10 cellular contexts compared by ENCODE assay signal in genomic region chr17:39921323-39921722, GRCh38. TPM values are rescaled to one million over a fixed set of nuclear protein-coding genes. Genes with fewer than 3 reads are reported as not detected.
DNase-seq lines count a peak whose midpoint lies in the region; ATAC-seq and TF ChIP-seq lines count a peak whose summit lies in the region.
"Had no signal": no experiment of that assay in that cellular context is flagged by ENCODE, and none has a peak within 500 bp of the region (broad histone marks: within the 10 kb centered on the region; RNA-seq: fewer than 3 reads in every experiment).

No MANE protein-coding gene starts in this region.

- TF ChIP-seq CTCF in Caco-2 (IDR thresholded peaks at IDR 0.05; ENCODE audit: insufficient read depth in 1 of 2, low read depth in 1 of 2, low read length in 1 of 2, severe bottlenecking in 1 of 2, unreplicated experiment in 1 of 2) = no peak
- TF ChIP-seq CTCF in NB4 (IDR thresholded peaks at IDR 0.05; ENCODE audit: low read depth, low read length) = no peak
- no peak for TF ChIP-seq CTCF in neural crest cell (conservative IDR thresholded peaks at IDR 0.05)

- H3K9me3 Mint-ChIP-seq in Caco-2 (ENCODE audit: unreplicated experiment) = no peaks in the 10 kb centered on the region
- no peaks in the 10 kb centered on the region for H3K9me3 Mint-ChIP-seq in activated naive CD4-positive, alpha-beta T cell treated with anti-CD3 and anti-CD28 coated beads, Interleukin-2, amount 10 ng/mL, durations not matched to agents 7 days and 5 days
- H3K9me3 Mint-ChIP-seq in neural crest cell = no peaks in the 10 kb centered on the region

- TSS peak; percentile 88 for BruUV-seq in Caco-2 (replicated peaks; lab: Mats Ljungman, UMichigan)

- H3K9me3 ChIP-seq in Caco-2 = no peaks in the 10 kb centered on the region
- H3K9me3 ChIP-seq: thoracic aorta had no signal

- H3K36me3 ChIP-seq in Caco-2 (ENCODE audit: control insufficient read depth, insufficient read depth, low read length) = peaks cover 3% of the 10 kb centered on the region

- DNase-seq in Caco-2 (no peak), NB4 (ENCODE audit: low read depth) (peak; percentile 74), neural crest cell (ENCODE audit: low read depth, low spot score) (no peak), HCEC 1CT (no peak), amniotic stem cell (lab: John Stamatoyannopoulos, UW) (no peak)
- no peak for DNase-seq in activated naive CD4-positive, alpha-beta T cell treated with anti-CD3 and anti-CD28 coated beads, Interleukin-2, amount 10 ng/mL, durations not matched to agents 7 days and 5 days

- H3K27me3 Mint-ChIP-seq in Caco-2 (ENCODE audit: insufficient read depth, unreplicated experiment) (no peaks in the 10 kb centered on the region), neural crest cell (ENCODE audit: low read depth) (no peaks in the 10 kb centered on the region)
- H3K27me3 Mint-ChIP-seq in activated naive CD4-positive, alpha-beta T cell treated with anti-CD3 and anti-CD28 coated beads, Interleukin-2, amount 10 ng/mL, durations not matched to agents 7 days and 5 days = no peaks in the 10 kb centered on the region

- H3K4me3 ChIP-seq in Caco-2 (ENCODE audit: low read depth, low read length) = no peak overlapping the region
- no peak overlapping the region for H3K4me3 ChIP-seq in NB4 (ENCODE audit: low read depth, low read length)
- H3K4me3 ChIP-seq: thoracic aorta had no signal

- peaks cover 20% of the 10 kb centered on the region for H3K4me1 Mint-ChIP-seq in Caco-2 (ENCODE audit: low read depth, unreplicated experiment)
- peaks cover 88% of the 10 kb centered on the region for H3K4me1 Mint-ChIP-seq in activated naive CD4-positive, alpha-beta T cell treated with anti-CD3 and anti-CD28 coated beads, Interleukin-2, amount 10 ng/mL, durations not matched to agents 7 days and 5 days
- peaks cover 19% of the 10 kb centered on the region for H3K4me1 Mint-ChIP-seq in neural crest cell

- TF ChIP-seq POLR2A in NB4 (IDR thresholded peaks at IDR 0.05; ENCODE audit: extremely low read depth, insufficient read length) = no peak

- H3K27ac Mint-ChIP-seq in Caco-2 (ENCODE audit: unreplicated experiment) (no peak overlapping the region), neural crest cell (ENCODE audit: unreplicated experiment) (peak overlapping the region; percentile 50)
- peak overlapping the region; percentile 94 for H3K27ac Mint-ChIP-seq in activated naive CD4-positive, alpha-beta T cell treated with anti-CD3 and anti-CD28 coated beads, Interleukin-2, amount 10 ng/mL, durations not matched to agents 7 days and 5 days

- H3K4me3 Mint-ChIP-seq in Caco-2 (ENCODE audit: unreplicated experiment) = no peak overlapping the region
- peak overlapping the region; percentile 49 for H3K4me3 Mint-ChIP-seq in activated naive CD4-positive, alpha-beta T cell treated with anti-CD3 and anti-CD28 coated beads, Interleukin-2, amount 10 ng/mL, durations not matched to agents 7 days and 5 days
- H3K4me3 Mint-ChIP-seq in neural crest cell = no peak overlapping the region

- H3K27me3 ChIP-seq in Caco-2 (replicated peaks; ENCODE audit: control insufficient read depth, insufficient read depth, low read length) = no peaks in the 10 kb centered on the region

- peaks cover 24% of the 10 kb centered on the region for H3K4me1 ChIP-seq in Caco-2

- ATAC-seq in HG03175 (IDR thresholded peaks at IDR 0.05; ENCODE audit: unreplicated experiment) (no peak), GM21381 (IDR thresholded peaks at IDR 0.05; ENCODE audit: unreplicated experiment) (no peak)

- POLR2A ChIA-PET in Caco-2 (lab: Charles Lee) = no interaction called here

- peaks cover 41% of the 10 kb centered on the region for H3K36me3 Mint-ChIP-seq in Caco-2 (ENCODE audit: insufficient read depth, unreplicated experiment)
- H3K36me3 Mint-ChIP-seq in activated naive CD4-positive, alpha-beta T cell treated with anti-CD3 and anti-CD28 coated beads, Interleukin-2, amount 10 ng/mL, durations not matched to agents 7 days and 5 days = peaks cover 74% of the 10 kb centered on the region
- peaks cover 8% of the 10 kb centered on the region for H3K36me3 Mint-ChIP-seq in neural crest cell (ENCODE audit: low read depth)

- CTCF ChIA-PET in Caco-2 (lab: Charles Lee) = no interaction called here
- CTCF ChIA-PET in activated naive CD4-positive, alpha-beta T cell treated with anti-CD3 and anti-CD28 coated beads, Interleukin-2, amount 10 ng/mL, durations not matched to agents 7 days and 5 days (lab: Charles Lee) = interaction anchor here (1.1 kb wide), 1 partner anchor 35 kb away, joined by 3 read pairs; no protein-coding TSS in a partner anchor

- intact Hi-C loops in Caco-2 (cut with micrococcal nuclease; ENCODE audit: unreplicated experiment) = no loop called here

RNA-seq across cellular contexts. Expression of gene GSDMB, which starts 2.9 kb away (rescaled TPM):
- total RNA-seq in Caco-2 (2022) = 8.0 TPM in 2 replicates
- total RNA-seq in neural crest cell = 7.9 and 8.8 TPM in 2 replicates

RNA-seq across cellular contexts. Expression of gene ORMDL3, which starts 6.1 kb away (rescaled TPM):
- total RNA-seq in Caco-2 (2022) (70.6 and 75.2 TPM in 2 replicates), neural crest cell (42.2 and 47.8 TPM in 2 replicates)

RNA-seq across cellular contexts. Expression of gene LRRC3C, which starts 6.2 kb away (rescaled TPM):
- total RNA-seq in Caco-2 (2022) (not detected in 2 replicates), neural crest cell (not detected in 2 replicates)
- total RNA-seq: H1, thoracic aorta had no signal

RNA-seq across cellular contexts. Expression of gene GSDMA, which starts 41.5 kb away (rescaled TPM):
- not detected in 2 replicates for total RNA-seq in Caco-2 (2022)
- total RNA-seq in neural crest cell = not detected in 2 replicates
- total RNA-seq: H1 had no signal

RNA-seq across cellular contexts. Expression of gene ZPBP2, which starts 53.3 kb away (rescaled TPM):
- total RNA-seq in Caco-2 (2022) (not detected in 2 replicates), neural crest cell (not detected in 2 replicates)
- total RNA-seq: H1, thoracic aorta had no signal
